ENCODE assay signal across 8 cellular contexts in genomic region chr2:74148457-74149248, GRCh38. TPM values are rescaled to one million over a fixed set of nuclear protein-coding genes. Genes with fewer than 3 reads are reported as not detected.
DNase-seq lines count a peak whose midpoint lies in the region; ATAC-seq and TF ChIP-seq lines count a peak whose summit lies in the region.

No MANE protein-coding gene starts in this region.

- no peaks in the 10 kb centered on the region for H4K20me1 ChIP-seq in OCI-LY1 (ENCODE audit: insufficient read depth, low read length)

- H3K4me1 ChIP-seq in OCI-LY1 (ENCODE audit: insufficient read depth, low read length, severe bottlenecking) (peaks cover 39% of the 10 kb centered on the region), esophagus squamous epithelium (peaks cover 9 to 32% (median 18%) of the 10 kb centered on the region in 3 donors)

- DNase-seq in GM06990 (ENCODE audit: extremely low read depth, insufficient read length) (no peak), esophagus squamous epithelium (lab: John Stamatoyannopoulos, UW) (no peak), sciatic nerve (ENCODE audit: low spot score) (no peak), epidermal melanocyte (ENCODE audit: insufficient read length, low spot score) (no peak)
- no peak for DNase-seq in stimulated activated CD4-positive, alpha-beta T cell treated with anti-CD3 and anti-CD28 coated beads, Interleukin-1b, Interleukin-23, amount 100 ng/mL, for 48 hours
- DNase-seq in effector CD8-positive, alpha-beta T cell (lab: John Stamatoyannopoulos, UW), result no peak

- no peaks in the 10 kb centered on the region for H3K9me2 ChIP-seq in OCI-LY1 (ENCODE audit: low read depth, low read length)

- intact Hi-C loops in esophagus squamous epithelium (cut with DNase I) (loop anchor here (10.0 kb wide), 1 partner anchor 324 kb away; the partner anchor contains the start of gene STAMBP), sciatic nerve (cut with DNase I) (no loop called here)

- peaks cover 17% of the 10 kb centered on the region for H3F3A ChIP-seq in OCI-LY1 (ENCODE audit: insufficient read depth, low read length)

- no peak for TF ChIP-seq CTCF in GM06990 (IDR thresholded peaks at IDR 0.05; ENCODE audit: insufficient read depth, low read length, poor library complexity, severe bottlenecking)
- TF ChIP-seq CTCF in OCI-LY1 (IDR thresholded peaks at IDR 0.05; ENCODE audit: low read length), result no peak
- TF ChIP-seq CTCF in esophagus squamous epithelium (IDR thresholded peaks at IDR 0.05), result no peak

- H3K79me2 ChIP-seq in OCI-LY1 (ENCODE audit: insufficient read depth, low read length), result no peaks in the 10 kb centered on the region

- ATAC-seq in sciatic nerve (peak; percentile 13), GM18511 (IDR thresholded peaks at IDR 0.05; ENCODE audit: unreplicated experiment) (no peak)

- H3K36me3 ChIP-seq in GM06990 (ENCODE audit: control insufficient read depth, insufficient read depth, low read length) (peaks cover 2% of the 10 kb centered on the region; the same call in 1 of the 2 replicates), OCI-LY1 (ENCODE audit: insufficient read depth, low read length) (peaks cover 32% of the 10 kb centered on the region; the same call in 1 of the 2 replicates), esophagus squamous epithelium (peaks cover 0 to 51% (median 0%) of the 10 kb centered on the region in 3 donors)

- peak overlapping the region; percentile 71 for H3K4me3 ChIP-seq in GM06990 (replicated peaks; ENCODE audit: low read depth, low read length)
- peak overlapping the region; percentile 89 for H3K4me3 ChIP-seq in OCI-LY1 (ENCODE audit: low read depth, low read length, poor library complexity, severe bottlenecking)
- peak overlapping the region; percentile 66 to 98 (median 76) for H3K4me3 ChIP-seq in esophagus squamous epithelium

- H3K27me3 ChIP-seq in GM06990 (replicated peaks; ENCODE audit: control insufficient read depth, insufficient read depth, low read length) (no peaks in the 10 kb centered on the region), OCI-LY1 (ENCODE audit: insufficient read depth, low read length) (no peaks in the 10 kb centered on the region), esophagus squamous epithelium (no peaks in the 10 kb centered on the region)

- 50 to 61% methylated on average over 16 of the region's 16 CpGs for WGBS in esophagus squamous epithelium, 2 donors

- no peak for TF ChIP-seq POLR2A in esophagus squamous epithelium (IDR thresholded peaks at IDR 0.05)

- H3K27ac ChIP-seq in OCI-LY1 (ENCODE audit: low read depth, low read length, poor library complexity, severe bottlenecking), result peak overlapping the region; percentile 36
- H3K27ac ChIP-seq in esophagus squamous epithelium, result peak overlapping the region; percentile 73 to 82 (median 76)

- H3K9ac ChIP-seq in OCI-LY1 (ENCODE audit: low read length), result peak overlapping the region; percentile 90

- no peak overlapping the region for H2AFZ ChIP-seq in OCI-LY1 (ENCODE audit: low read length)

- peak overlapping the region; percentile 96 for H3K4me2 ChIP-seq in OCI-LY1 (ENCODE audit: low read length)

- no peaks in the 10 kb centered on the region for H3K9me3 ChIP-seq in OCI-LY1 (ENCODE audit: low read length)
- no peaks in the 10 kb centered on the region for H3K9me3 ChIP-seq in esophagus squamous epithelium

RNA-seq across cellular contexts. Expression of gene BOLA3, which starts 0.9 kb away (rescaled TPM):
- 10 to 100 TPM; 27.1 to 69.3 (median 40.8) TPM for total RNA-seq in esophagus squamous epithelium
- total RNA-seq in sciatic nerve, result 13.0 TPM

RNA-seq across cellular contexts. Expression of gene MOB1A, which starts 30.0 kb away (rescaled TPM):
- total RNA-seq in esophagus squamous epithelium (100 to 1,000 TPM in 3 of 4 donors, 10 to 100 TPM in 1; 87.9 to 125 (median 102) TPM), sciatic nerve (82.7 TPM)

RNA-seq across cellular contexts. Expression of gene MTHFD2, which starts 49.8 kb away (rescaled TPM):
- total RNA-seq in esophagus squamous epithelium (10 to 100 TPM; 19.1 to 55.4 (median 39.0) TPM), sciatic nerve (18.6 TPM)
